1 cellular context compared by ENCODE assay signal in genomic region chr7:154682003-154682402, GRCh38.
A peak's percentile ranks its signal among the peaks of the same experiment; 100 is the strongest.
TF ChIP-seq lines count a peak whose summit lies in the region.

No MANE protein-coding gene starts in this region.

TF ChIP-seq in K562, 482 proteins besides CTCF, POLR2A, EP300 and RAD21 (continued from another document):
- TF ChIP-seq ZBTB40 (IDR thresholded peaks at IDR 0.05) (0 out of 2 replicates have a peak, but pooled peaks have one; percentile 9), ZBTB40 (CRISPR knock-in tag; IDR thresholded peaks at IDR 0.05) (no peak), SREBF2 (CRISPR knock-in tag; IDR thresholded peaks at IDR 0.05) (no peak), ARNT (IDR thresholded peaks at IDR 0.05) (0 out of 4 replicates have a peak, but pooled peaks of 1 of the 2 experiments have one; percentile 2), NRF1 (conservative IDR thresholded peaks at IDR 0.05 in 1 of 2, IDR thresholded peaks at IDR 0.05 in 1 of 2) (no peak), OTX1 (CRISPR knock-in tag; IDR thresholded peaks at IDR 0.05) (no peak), ZBED1 (IDR thresholded peaks at IDR 0.05) (no peak), DMBX1 (CRISPR knock-in tag; IDR thresholded peaks at IDR 0.05; ENCODE audit: borderline replicate concordance) (no peak), ELF2 (CRISPR knock-in tag; IDR thresholded peaks at IDR 0.05) (peak; percentile 23; the same call in 1 of the 2 replicates), SLC30A9 (CRISPR knock-in tag; IDR thresholded peaks at IDR 0.05) (no peak), KDM1A (IDR thresholded peaks at IDR 0.05) (0 out of 4 replicates have a peak, but pooled peaks of 1 of the 2 experiments have one; percentile 17)
- TF ChIP-seq, protein P1, sequence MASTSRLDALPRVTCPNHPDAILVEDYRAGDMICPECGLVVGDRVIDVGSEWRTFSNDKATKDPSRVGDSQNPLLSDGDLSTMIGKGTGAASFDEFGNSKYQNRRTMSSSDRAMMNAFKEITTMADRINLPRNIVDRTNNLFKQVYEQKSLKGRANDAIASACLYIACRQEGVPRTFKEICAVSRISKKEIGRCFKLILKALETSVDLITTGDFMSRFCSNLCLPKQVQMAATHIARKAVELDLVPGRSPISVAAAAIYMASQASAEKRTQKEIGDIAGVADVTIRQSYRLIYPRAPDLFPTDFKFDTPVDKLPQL (IDR thresholded peaks at IDR 0.05; ENCODE audit: extremely low read depth, insufficient read length): no peak
- TF ChIP-seq, protein P2, sequence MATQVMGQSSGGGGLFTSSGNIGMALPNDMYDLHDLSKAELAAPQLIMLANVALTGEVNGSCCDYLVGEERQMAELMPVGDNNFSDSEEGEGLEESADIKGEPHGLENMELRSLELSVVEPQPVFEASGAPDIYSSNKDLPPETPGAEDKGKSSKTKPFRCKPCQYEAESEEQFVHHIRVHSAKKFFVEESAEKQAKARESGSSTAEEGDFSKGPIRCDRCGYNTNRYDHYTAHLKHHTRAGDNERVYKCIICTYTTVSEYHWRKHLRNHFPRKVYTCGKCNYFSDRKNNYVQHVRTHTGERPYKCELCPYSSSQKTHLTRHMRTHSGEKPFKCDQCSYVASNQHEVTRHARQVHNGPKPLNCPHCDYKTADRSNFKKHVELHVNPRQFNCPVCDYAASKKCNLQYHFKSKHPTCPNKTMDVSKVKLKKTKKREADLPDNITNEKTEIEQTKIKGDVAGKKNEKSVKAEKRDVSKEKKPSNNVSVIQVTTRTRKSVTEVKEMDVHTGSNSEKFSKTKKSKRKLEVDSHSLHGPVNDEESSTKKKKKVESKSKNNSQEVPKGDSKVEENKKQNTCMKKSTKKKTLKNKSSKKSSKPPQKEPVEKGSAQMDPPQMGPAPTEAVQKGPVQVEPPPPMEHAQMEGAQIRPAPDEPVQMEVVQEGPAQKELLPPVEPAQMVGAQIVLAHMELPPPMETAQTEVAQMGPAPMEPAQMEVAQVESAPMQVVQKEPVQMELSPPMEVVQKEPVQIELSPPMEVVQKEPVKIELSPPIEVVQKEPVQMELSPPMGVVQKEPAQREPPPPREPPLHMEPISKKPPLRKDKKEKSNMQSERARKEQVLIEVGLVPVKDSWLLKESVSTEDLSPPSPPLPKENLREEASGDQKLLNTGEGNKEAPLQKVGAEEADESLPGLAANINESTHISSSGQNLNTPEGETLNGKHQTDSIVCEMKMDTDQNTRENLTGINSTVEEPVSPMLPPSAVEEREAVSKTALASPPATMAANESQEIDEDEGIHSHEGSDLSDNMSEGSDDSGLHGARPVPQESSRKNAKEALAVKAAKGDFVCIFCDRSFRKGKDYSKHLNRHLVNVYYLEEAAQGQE (CRISPR knock-in tag; IDR thresholded peaks at IDR 0.05; ENCODE audit: low read depth): no peak
